ENCODE assay signal across 9 cellular contexts in genomic region chr10:79285315-79286185, GRCh38.
DNase-seq lines count a peak whose midpoint lies in the region; ATAC-seq and TF ChIP-seq lines count a peak whose summit lies in the region.
"Had no signal": no experiment of that assay in that cellular context is flagged by ENCODE, and none has a peak within 500 bp of the region (broad histone marks: within the 10 kb centered on the region; RNA-seq: fewer than 3 reads in every experiment).

No MANE protein-coding gene starts in this region.

- no peaks in the 10 kb centered on the region for H3K9me3 Mint-ChIP-seq in activated T-helper 17 cell treated with anti-CD3 and anti-CD28 coated beads, Interleukin-2, amount 50 U/mL, for 72 hours
- no peaks in the 10 kb centered on the region for H3K9me3 Mint-ChIP-seq in natural killer cell

- intact Hi-C loops in Right ventricle myocardium inferior (cut with DNase I) (loop anchor here (5.0 kb wide), 1 partner anchor 43 kb away; no protein-coding TSS in a partner anchor), cardiac septum (cut with DNase I) (no loop called here), natural killer cell (cut with micrococcal nuclease) (loop anchor here (1.0 to 2.0 kb wide), 2 partner anchors 31 to 40 kb away; no protein-coding TSS in a partner anchor)

- H3K4me3 Mint-ChIP-seq in activated T-helper 17 cell treated with anti-CD3 and anti-CD28 coated beads, Interleukin-2, amount 50 U/mL, for 72 hours = peak overlapping the region; percentile 83
- peak overlapping the region; percentile 83 for H3K4me3 Mint-ChIP-seq in natural killer cell

- H3K4me3 ChIP-seq in coronary artery = no peak overlapping the region

- peaks cover 43% of the 10 kb centered on the region for H3K4me1 Mint-ChIP-seq in activated T-helper 17 cell treated with anti-CD3 and anti-CD28 coated beads, Interleukin-2, amount 50 U/mL, for 72 hours
- H3K4me1 Mint-ChIP-seq in natural killer cell = peaks cover 55 to 77% of the 10 kb centered on the region in 2 donors

- DNase-seq in Right ventricle myocardium inferior (ENCODE audit: missing footprints) (no peak), cardiac septum (ENCODE audit: low spot score) (no peak), natural killer cell (peak; percentile 42), SKM-1 (lab: John Stamatoyannopoulos, UW; ENCODE audit: unreplicated experiment) (no peak), pons (ENCODE audit: low spot score) (no peak), coronary artery (ENCODE audit: low spot score) (no peak)
- DNase-seq: DND-41 had no signal

- peak overlapping the region in 1 of 2 donors; percentile 57 for H3K27ac ChIP-seq in coronary artery

- peak; percentile 33 for ATAC-seq in Right ventricle myocardium inferior
- peak; percentile 51 for ATAC-seq in HG03103 (IDR thresholded peaks at IDR 0.05; ENCODE audit: low read depth, unreplicated experiment)
- ATAC-seq in activated T-helper 17 cell treated with anti-CD3 and anti-CD28 coated beads, Interleukin-2, amount 50 U/mL, for 72 hours (replicated peaks) = peak; percentile 87
- ATAC-seq in natural killer cell = peak in 2 of 3 donors; percentile 12 to 39

- H3K36me3 Mint-ChIP-seq in activated T-helper 17 cell treated with anti-CD3 and anti-CD28 coated beads, Interleukin-2, amount 50 U/mL, for 72 hours (ENCODE audit: low read depth) = peaks cover 65% of the 10 kb centered on the region
- H3K36me3 Mint-ChIP-seq in natural killer cell = peaks cover 5% of the 10 kb centered on the region

- TF ChIP-seq CTCF in natural killer cell (IDR thresholded peaks at IDR 0.05) (no peak), coronary artery (IDR thresholded peaks at IDR 0.05) (no peak)

- H3K27me3 Mint-ChIP-seq in activated T-helper 17 cell treated with anti-CD3 and anti-CD28 coated beads, Interleukin-2, amount 50 U/mL, for 72 hours = no peaks in the 10 kb centered on the region
- H3K27me3 Mint-ChIP-seq in natural killer cell (ENCODE audit: low read depth in 2 of 2) = no peaks in the 10 kb centered on the region

- peak overlapping the region; percentile 94 for H3K27ac Mint-ChIP-seq in activated T-helper 17 cell treated with anti-CD3 and anti-CD28 coated beads, Interleukin-2, amount 50 U/mL, for 72 hours
- peak overlapping the region; percentile 95 to 98 for H3K27ac Mint-ChIP-seq in natural killer cell

Comparison
In these comparisons a context has a peak if more than half of its experiments do, and no peak if none do; other contexts are left out.
1. ATAC-seq: peak in every context shown above with its lines; median percentile 87 in activated T-helper 17 cell treated with anti-CD3 and anti-CD28 coated beads, Interleukin-2, amount 50 U/mL, for 72 hours; 51 in HG03103; 33 in Right ventricle myocardium inferior; 26 in natural killer cell.